25 cellular contexts compared by ENCODE assay signal in the genomic region with DNA sequence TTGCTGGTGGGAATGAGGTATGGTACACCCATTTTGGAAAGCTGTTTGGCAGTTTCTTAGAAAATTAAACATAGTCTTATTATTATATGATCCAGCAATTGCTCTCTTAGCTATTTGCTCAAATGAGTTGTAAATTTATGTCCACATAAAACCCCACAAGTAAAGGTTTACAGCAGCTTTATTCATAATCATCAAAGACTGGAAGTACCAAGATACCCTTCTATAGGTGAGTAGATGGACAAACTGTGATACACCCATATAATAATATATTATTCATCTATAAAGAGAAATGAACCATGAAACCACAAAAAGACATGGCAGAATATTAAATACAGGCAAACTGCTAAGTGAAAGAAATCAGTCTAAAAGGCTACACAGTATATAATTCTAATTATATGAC.
"Had no signal": no experiment of that assay in that cellular context is flagged by ENCODE, and none has a peak within 500 bp of the region (broad histone marks: within the 10 kb centered on the region; RNA-seq: fewer than 3 reads in every experiment).

No MANE protein-coding gene starts in this region.

- H3K4me3 Mint-ChIP-seq: dendritic cell treated with granulocyte-macrophage colony-stimulating factor and Interleukin-4, amounts not matched to agents 40 ng/mL and 50 ng/mL, for 4 days; effector memory CD8-positive, alpha-beta T cell had no signal

- H2AFZ ChIP-seq: hepatocyte had no signal

- H3K4me3 ChIP-seq: colonic mucosa, coronary artery, dorsolateral prefrontal cortex, esophagus muscularis mucosa, esophagus squamous epithelium, gastrocnemius medialis, gastroesophageal sphincter, heart left ventricle, heart right ventricle, hepatocyte had no signal

- H3K9me3 ChIP-seq: colonic mucosa, esophagus muscularis mucosa, esophagus squamous epithelium, gastroesophageal sphincter had no signal

- DNase-seq: colonic mucosa; cortex of kidney; dermis blood vessel endothelial cell; dorsolateral prefrontal cortex; effector CD4-positive, alpha-beta T cell; effector CD8-positive, alpha-beta T cell; effector memory CD4-positive, alpha-beta T cell; effector memory CD8-positive, alpha-beta T cell; erythroblast; esophagus squamous epithelium; foreskin fibroblast; foreskin keratinocyte; foreskin melanocyte; gastrocnemius medialis; glutamatergic neuron; head of caudate nucleus; heart left ventricle; heart right ventricle had no signal

- H3K27ac ChIP-seq: colonic mucosa, coronary artery, dorsolateral prefrontal cortex, epithelial cell of prostate, esophagus muscularis mucosa, esophagus squamous epithelium, foreskin keratinocyte, gastrocnemius medialis, gastroesophageal sphincter, heart left ventricle, heart right ventricle, hepatocyte had no signal

- H3K4me2 ChIP-seq: hepatocyte had no signal

- ATAC-seq: effector memory CD8-positive, alpha-beta T cell; esophagus mucosa; gastrocnemius medialis; gastroesophageal sphincter; heart left ventricle; heart right ventricle had no signal

- H3K4me1 ChIP-seq: colonic mucosa, esophagus muscularis mucosa, esophagus squamous epithelium, foreskin keratinocyte, gastrocnemius medialis, gastroesophageal sphincter, heart left ventricle had no signal

- H3K27ac Mint-ChIP-seq: dendritic cell treated with granulocyte-macrophage colony-stimulating factor and Interleukin-4, amounts not matched to agents 40 ng/mL and 50 ng/mL, for 4 days; effector memory CD8-positive, alpha-beta T cell had no signal

- H3K36me3 ChIP-seq: colonic mucosa, esophagus muscularis mucosa, esophagus squamous epithelium, gastrocnemius medialis, gastroesophageal sphincter, heart left ventricle, heart right ventricle had no signal

- H3K79me2 ChIP-seq: hepatocyte had no signal

- H3K27me3 Mint-ChIP-seq: dendritic cell treated with granulocyte-macrophage colony-stimulating factor and Interleukin-4, amounts not matched to agents 40 ng/mL and 50 ng/mL, for 4 days; effector memory CD8-positive, alpha-beta T cell had no signal

- H3K27me3 ChIP-seq: colonic mucosa, dorsolateral prefrontal cortex, esophagus muscularis mucosa, esophagus squamous epithelium, foreskin keratinocyte, gastrocnemius medialis, gastroesophageal sphincter, heart left ventricle, heart right ventricle, hepatocyte had no signal
